ENCODE assay signal across 28 cellular contexts in genomic region chr6:133754298-133754697, GRCh38.
"Had no signal": no experiment of that assay in that cellular context is flagged by ENCODE, and none has a peak within 500 bp of the region (broad histone marks: within the 10 kb centered on the region; RNA-seq: fewer than 3 reads in every experiment).

No MANE protein-coding gene starts in this region.

- H3K27me3 Mint-ChIP-seq: type B pancreatic cell had no signal

- H3K27me3 ChIP-seq: stomach, suprapubic skin, testis, thyroid gland, tibial artery, tibial nerve, transverse colon, upper lobe of left lung, upper lobe of right lung, uterus, vagina had no signal

- H3K9me3 Mint-ChIP-seq: stimulated activated effector memory CD8-positive, alpha-beta T cell treated with anti-CD3 and anti-CD28 coated beads, Interleukin-12 subunit alpha, Interleukin-12 subunit beta, amount 100 ng/mL, for 72 hours; stimulated activated memory B cell treated with anti-CD40 and anti-IgM and Interleukin-4, amounts not matched to agents 10 μg/mL and 1 μg/mL and 100 μg/mL, for 72 hours; stimulated activated naive B cell treated with anti-CD40 and anti-IgM and Interleukin-4, amounts not matched to agents 10 μg/mL and 1 μg/mL and 100 μg/mL, for 72 hours; stimulated activated naive CD8-positive, alpha-beta T cell treated with anti-CD3 and anti-CD28 coated beads, Interleukin-15, amount 100 ng/mL, for 72 hours; stimulated activated naive CD8-positive, alpha-beta T cell treated with anti-CD3 and anti-CD28 coated beads, Interleukin-15, Interleukin-2, amounts not matched to agents 100 ng/mL and 50 ng/mL, for 24 hours; type B pancreatic cell had no signal

- H3K4me3 ChIP-seq: stomach, suprapubic skin, testis, thoracic aorta, thyroid gland, tibial artery, tibial nerve, transverse colon, upper lobe of left lung, upper lobe of right lung, uterus, vagina had no signal

- H3K36me3 ChIP-seq: stomach, suprapubic skin, thoracic aorta, thyroid gland, tibial artery, tibial nerve, transverse colon, upper lobe of left lung, upper lobe of right lung, uterus, vagina had no signal

- H3K27ac Mint-ChIP-seq: stimulated activated effector memory CD8-positive, alpha-beta T cell treated with anti-CD3 and anti-CD28 coated beads, Interleukin-12 subunit alpha, Interleukin-12 subunit beta, amount 100 ng/mL, for 72 hours; stimulated activated memory B cell treated with anti-CD40 and anti-IgM and Interleukin-4, amounts not matched to agents 10 μg/mL and 1 μg/mL and 100 μg/mL, for 72 hours; stimulated activated naive B cell treated with anti-CD40 and anti-IgM and Interleukin-4, amounts not matched to agents 10 μg/mL and 1 μg/mL and 100 μg/mL, for 72 hours; stimulated activated naive CD8-positive, alpha-beta T cell treated with anti-CD3 and anti-CD28 coated beads, Interleukin-15, amount 100 ng/mL, for 72 hours; stimulated activated naive CD8-positive, alpha-beta T cell treated with anti-CD3 and anti-CD28 coated beads, Interleukin-15, Interleukin-2, amounts not matched to agents 100 ng/mL and 50 ng/mL, for 24 hours; type B pancreatic cell had no signal

- H3K27ac ChIP-seq: suprapubic skin, thoracic aorta, thyroid gland, tibial artery, tibial nerve, vagina had no signal

- H3K4me1 Mint-ChIP-seq: stimulated activated effector memory CD8-positive, alpha-beta T cell treated with anti-CD3 and anti-CD28 coated beads, Interleukin-12 subunit alpha, Interleukin-12 subunit beta, amount 100 ng/mL, for 72 hours; stimulated activated memory B cell treated with anti-CD40 and anti-IgM and Interleukin-4, amounts not matched to agents 10 μg/mL and 1 μg/mL and 100 μg/mL, for 72 hours; stimulated activated naive B cell treated with anti-CD40 and anti-IgM and Interleukin-4, amounts not matched to agents 10 μg/mL and 1 μg/mL and 100 μg/mL, for 72 hours; stimulated activated naive CD8-positive, alpha-beta T cell treated with anti-CD3 and anti-CD28 coated beads, Interleukin-15, amount 100 ng/mL, for 72 hours had no signal

- H3K4me3 Mint-ChIP-seq: stimulated activated effector memory CD8-positive, alpha-beta T cell treated with anti-CD3 and anti-CD28 coated beads, Interleukin-12 subunit alpha, Interleukin-12 subunit beta, amount 100 ng/mL, for 72 hours; stimulated activated memory B cell treated with anti-CD40 and anti-IgM and Interleukin-4, amounts not matched to agents 10 μg/mL and 1 μg/mL and 100 μg/mL, for 72 hours; stimulated activated naive B cell treated with anti-CD40 and anti-IgM and Interleukin-4, amounts not matched to agents 10 μg/mL and 1 μg/mL and 100 μg/mL, for 72 hours; stimulated activated naive CD8-positive, alpha-beta T cell treated with anti-CD3 and anti-CD28 coated beads, Interleukin-15, amount 100 ng/mL, for 72 hours; stimulated activated naive CD8-positive, alpha-beta T cell treated with anti-CD3 and anti-CD28 coated beads, Interleukin-15, Interleukin-2, amounts not matched to agents 100 ng/mL and 50 ng/mL, for 24 hours; type B pancreatic cell had no signal

- DNase-seq: stimulated activated CD4-positive, alpha-beta T cell treated with anti-CD3 and anti-CD28 coated beads, Interleukin-2, amount 100 ng/mL, for 48 hours; stimulated activated CD4-positive, alpha-beta T cell treated with anti-CD3 and anti-CD28 coated beads, Interleukin-4, amount 100 ng/mL, for 1 hour; stimulated activated CD4-positive, alpha-beta T cell treated with anti-CD3 and anti-CD28 coated beads, Interleukin-4, amount 100 ng/mL, for 24 hours; stimulated activated CD4-positive, alpha-beta T cell treated with anti-CD3 and anti-CD28 coated beads, Interleukin-4, amount 100 ng/mL, for 4 hours; stimulated activated CD8-positive, alpha-beta memory T cell treated with anti-CD3 and anti-CD28 coated beads, Interleukin-4, amount 100 ng/mL, for 48 hours; stimulated activated naive B cell treated with anti-CD40 and anti-IgM and Interleukin-4, amounts not matched to agents 10 μg/mL and 1 μg/mL and 100 μg/mL, for 72 hours; stimulated activated naive CD4-positive, alpha-beta T cell; stimulated activated naive CD4-positive, alpha-beta T cell treated with Interleukin-2 at 50 U/mL for 16 hours; stimulated activated naive CD8-positive, alpha-beta T cell treated with anti-CD3 and anti-CD28 coated beads, Interleukin-15, amount 100 ng/mL, for 72 hours; stimulated activated naive CD8-positive, alpha-beta T cell treated with anti-CD3 and anti-CD28 coated beads, Interleukin-15, Interleukin-2, amounts not matched to agents 100 U/mL and 50 U/mL, for 24 hours; stomach; substantia nigra; testis; thyroid gland; tibial artery; transverse colon; trophoblast cell; upper lobe of left lung; upper lobe of right lung; uterus had no signal

- ATAC-seq: stimulated activated effector memory CD8-positive, alpha-beta T cell treated with anti-CD3 and anti-CD28 coated beads, Interleukin-12 subunit alpha, Interleukin-12 subunit beta, amount 100 ng/mL, for 72 hours; stimulated activated memory B cell treated with anti-CD40 and anti-IgM and Interleukin-4, amounts not matched to agents 10 μg/mL and 1 μg/mL and 100 μg/mL, for 72 hours; stimulated activated naive B cell treated with anti-CD40 and anti-IgM and Interleukin-4, amounts not matched to agents 10 μg/mL and 1 μg/mL and 100 μg/mL, for 72 hours; stimulated activated naive CD8-positive, alpha-beta T cell treated with anti-CD3 and anti-CD28 coated beads, Interleukin-15, amount 100 ng/mL, for 72 hours; stimulated activated naive CD8-positive, alpha-beta T cell treated with anti-CD3 and anti-CD28 coated beads, Interleukin-15, Interleukin-2, amounts not matched to agents 100 U/mL and 50 U/mL, for 24 hours; upper lobe of right lung had no signal

- H3K9me3 ChIP-seq: stomach, suprapubic skin, testis, thoracic aorta, thyroid gland, tibial artery, tibial nerve, transverse colon, upper lobe of left lung, upper lobe of right lung, uterus, vagina had no signal

- H3K4me1 ChIP-seq: stomach, thyroid gland, transverse colon, upper lobe of left lung, upper lobe of right lung, vagina had no signal

- H3K36me3 Mint-ChIP-seq: stimulated activated effector memory CD8-positive, alpha-beta T cell treated with anti-CD3 and anti-CD28 coated beads, Interleukin-12 subunit alpha, Interleukin-12 subunit beta, amount 100 ng/mL, for 72 hours; stimulated activated memory B cell treated with anti-CD40 and anti-IgM and Interleukin-4, amounts not matched to agents 10 μg/mL and 1 μg/mL and 100 μg/mL, for 72 hours; stimulated activated naive B cell treated with anti-CD40 and anti-IgM and Interleukin-4, amounts not matched to agents 10 μg/mL and 1 μg/mL and 100 μg/mL, for 72 hours; type B pancreatic cell had no signal
